20 cellular contexts compared by ENCODE assay signal in the genomic region with DNA sequence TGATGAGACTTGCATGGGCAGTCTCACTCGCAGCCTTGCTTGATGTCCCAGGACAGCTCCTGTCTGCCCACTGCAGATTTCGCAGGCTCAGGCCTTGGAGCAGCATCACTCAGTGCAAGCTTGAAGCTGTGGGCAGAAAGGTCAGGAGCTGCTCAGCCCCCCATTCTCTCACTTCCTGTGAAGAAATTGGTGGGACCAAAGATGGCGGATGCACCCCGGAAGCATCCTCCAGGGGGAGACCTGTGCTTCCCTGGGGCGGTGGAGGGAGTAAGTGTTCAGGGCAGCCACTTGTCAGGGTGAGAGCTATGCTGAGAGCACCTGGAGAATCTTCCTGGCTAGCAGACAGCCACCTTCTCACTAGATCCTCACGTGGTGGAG. TPM values are rescaled to one million over a fixed set of nuclear protein-coding genes. Genes with fewer than 3 reads are reported as not detected.
DNase-seq lines count a peak whose midpoint lies in the region; ATAC-seq and TF ChIP-seq lines count a peak whose summit lies in the region.
"Had no signal": no experiment of that assay in that cellular context is flagged by ENCODE, and none has a peak within 500 bp of the region (broad histone marks: within the 10 kb centered on the region; RNA-seq: fewer than 3 reads in every experiment).

No MANE protein-coding gene starts in this region.

- DNase-seq in activated T-cell treated with anti-CD3 and anti-CD28 coated beads, Interleukin-2, amount 50 U/mL, for 24 hours, result peak; percentile 57
- no peak for DNase-seq in activated T-cell treated with anti-CD3 and anti-CD28 coated beads, Interleukin-2, amount 50 U/mL, for 1 hour
- DNase-seq in activated CD8-positive, alpha-beta T cell treated with anti-CD3 and anti-CD28 coated beads for 36 hours, result peak; percentile 73
- DNase-seq in endodermal cell, result peak; percentile 27
- DNase-seq in stimulated activated naive CD8-positive, alpha-beta T cell treated with anti-CD3 and anti-CD28 coated beads, Interleukin-15, Interleukin-2, amounts not matched to agents 100 U/mL and 50 U/mL, for 24 hours, result peak; percentile 51
- DNase-seq in vagina (ENCODE audit: extremely low spot score in 2 of 2), result no peak
- DNase-seq in NCI-H345 treated with DMSO at 0.1 percent for 48 hours (lab: John Stamatoyannopoulos, UW; ENCODE audit: unreplicated experiment), result no peak
- DNase-seq: ACHN, aorta, foreskin keratinocyte, lower lobe of right lung, naive B cell, NCI-H1417 treated with DMSO at 0.1 percent for 48 hours, NCI-H2171 treated with DMSO at 0.1 percent for 48 hours had no signal

- peak overlapping the region; percentile 52 for H3K4me3 Mint-ChIP-seq in activated T-cell treated with anti-CD3 and anti-CD28 coated beads, Interleukin-2, amount 50 U/mL, for 24 hours
- H3K4me3 Mint-ChIP-seq in activated CD8-positive, alpha-beta T cell treated with anti-CD3 and anti-CD28 coated beads for 36 hours, result peak overlapping the region; percentile 77
- H3K4me3 Mint-ChIP-seq in endodermal cell, result no peak overlapping the region

- H3K9ac ChIP-seq in endodermal cell (ENCODE audit: extremely low read depth, low read length, poor library complexity, severe bottlenecking), result no peak overlapping the region

- H3K27me3 ChIP-seq in endodermal cell (ENCODE audit: control insufficient read depth, insufficient read depth, low read length, poor library complexity, severe bottlenecking), result no peaks in the 10 kb centered on the region
- H3K27me3 ChIP-seq in vagina, result no peaks in the 10 kb centered on the region
- H3K27me3 ChIP-seq: foreskin keratinocyte had no signal

- no peaks in the 10 kb centered on the region for H3K27me3 Mint-ChIP-seq in activated T-cell treated with anti-CD3 and anti-CD28 coated beads, Interleukin-2, amount 50 U/mL, for 24 hours
- no peaks in the 10 kb centered on the region for H3K27me3 Mint-ChIP-seq in activated CD8-positive, alpha-beta T cell treated with anti-CD3 and anti-CD28 coated beads for 36 hours
- no peaks in the 10 kb centered on the region for H3K27me3 Mint-ChIP-seq in endodermal cell (ENCODE audit: insufficient read depth)

- POLR2A ChIA-PET in activated CD8-positive, alpha-beta T cell treated with anti-CD3 and anti-CD28 coated beads for 36 hours (lab: Charles Lee), result interaction anchor here (1.2 to 6.7 kb wide), 7 partner anchors 9 to 119 kb away, joined by 4 to 107 read pairs (median 13); a partner anchor contains a TSS

- H3K27ac ChIP-seq in endodermal cell (ENCODE audit: low read depth, low read length), result no peak overlapping the region
- no peak overlapping the region for H3K27ac ChIP-seq in vagina
- H3K27ac ChIP-seq: foreskin keratinocyte, lower lobe of right lung had no signal

- WGBS in endodermal cell (ENCODE audit: insufficient coverage in 1 of 2, insufficient read length in 1 of 2), 2 experiments, result 95 to 100% methylated on average over 3 to 6 of the region's 6 CpGs

- no peaks in the 10 kb centered on the region for H3K9me3 Mint-ChIP-seq in activated T-cell treated with anti-CD3 and anti-CD28 coated beads, Interleukin-2, amount 50 U/mL, for 24 hours
- H3K9me3 Mint-ChIP-seq in activated CD8-positive, alpha-beta T cell treated with anti-CD3 and anti-CD28 coated beads for 36 hours, result no peaks in the 10 kb centered on the region
- H3K9me3 Mint-ChIP-seq in endodermal cell, result peaks cover 17% of the 10 kb centered on the region
- H3K9me3 Mint-ChIP-seq: naive B cell had no signal

- no peak overlapping the region for H3K4me3 ChIP-seq in endodermal cell (ENCODE audit: low read length)
- H3K4me3 ChIP-seq in vagina, result no peak overlapping the region
- H3K4me3 ChIP-seq: lower lobe of right lung had no signal

- ATAC-seq in activated CD8-positive, alpha-beta T cell treated with anti-CD3 and anti-CD28 coated beads for 36 hours, result peak; percentile 57
- peak; percentile 58 for ATAC-seq in stimulated activated naive CD8-positive, alpha-beta T cell treated with anti-CD3 and anti-CD28 coated beads, Interleukin-15, Interleukin-2, amounts not matched to agents 100 U/mL and 50 U/mL, for 24 hours
- no peak for ATAC-seq in HG02623 (IDR thresholded peaks at IDR 0.05; ENCODE audit: unreplicated experiment)
- ATAC-seq: foreskin keratinocyte, Panc1 had no signal

- no peak for TF ChIP-seq CTCF in activated CD8-positive, alpha-beta T cell treated with anti-CD3 and anti-CD28 coated beads for 36 hours (IDR thresholded peaks at IDR 0.05)
- TF ChIP-seq CTCF in endodermal cell (conservative IDR thresholded peaks at IDR 0.05) (no peak), vagina (IDR thresholded peaks at IDR 0.05) (no peak)

- no peaks in the 10 kb centered on the region for H3K9me3 ChIP-seq in endodermal cell (ENCODE audit: control insufficient read depth, low read length)
- H3K9me3 ChIP-seq in vagina, result no peaks in the 10 kb centered on the region
- H3K9me3 ChIP-seq: lower lobe of right lung had no signal

- intact Hi-C loops in activated CD8-positive, alpha-beta T cell treated with anti-CD3 and anti-CD28 coated beads for 36 hours (cut with micrococcal nuclease), result no loop called here
- intact Hi-C loops in vagina (cut with DNase I), result no loop called here

- peak overlapping the region; percentile 96 for H3K27ac Mint-ChIP-seq in activated T-cell treated with anti-CD3 and anti-CD28 coated beads, Interleukin-2, amount 50 U/mL, for 24 hours
- H3K27ac Mint-ChIP-seq in activated CD8-positive, alpha-beta T cell treated with anti-CD3 and anti-CD28 coated beads for 36 hours, result peak overlapping the region; percentile 98
- no peak overlapping the region for H3K27ac Mint-ChIP-seq in endodermal cell

- H3K36me3 Mint-ChIP-seq in activated T-cell treated with anti-CD3 and anti-CD28 coated beads, Interleukin-2, amount 50 U/mL, for 24 hours (ENCODE audit: low read depth), result peaks cover 7% of the 10 kb centered on the region
- H3K36me3 Mint-ChIP-seq in activated CD8-positive, alpha-beta T cell treated with anti-CD3 and anti-CD28 coated beads for 36 hours (ENCODE audit: low read depth), result peaks cover 3% of the 10 kb centered on the region
- H3K36me3 Mint-ChIP-seq in endodermal cell (ENCODE audit: low read depth), result peaks cover 3% of the 10 kb centered on the region
- H3K36me3 Mint-ChIP-seq: naive B cell had no signal

- H3K36me3 ChIP-seq in endodermal cell (ENCODE audit: control insufficient read depth, insufficient read depth, low read length) (no peaks in the 10 kb centered on the region), vagina (no peaks in the 10 kb centered on the region)

- H3K4me1 ChIP-seq in endodermal cell (ENCODE audit: control insufficient read depth, insufficient read depth, low read length) (no peaks in the 10 kb centered on the region), vagina (no peaks in the 10 kb centered on the region)
- H3K4me1 ChIP-seq: foreskin keratinocyte had no signal

- H3K4me1 Mint-ChIP-seq in activated T-cell treated with anti-CD3 and anti-CD28 coated beads, Interleukin-2, amount 50 U/mL, for 24 hours (ENCODE audit: low read depth), result peaks cover 49% of the 10 kb centered on the region
- peaks cover 49% of the 10 kb centered on the region for H3K4me1 Mint-ChIP-seq in activated CD8-positive, alpha-beta T cell treated with anti-CD3 and anti-CD28 coated beads for 36 hours (ENCODE audit: low read depth)
- peaks cover 20% of the 10 kb centered on the region for H3K4me1 Mint-ChIP-seq in endodermal cell

- CTCF ChIA-PET in activated CD8-positive, alpha-beta T cell treated with anti-CD3 and anti-CD28 coated beads for 36 hours (lab: Charles Lee), result interaction anchor here (0.8 to 4.5 kb wide), 8 partner anchors 8 to 87 kb away, joined by 3 to 25 read pairs (median 4); a partner anchor contains a TSS

- no peak for TF ChIP-seq POLR2A in vagina (IDR thresholded peaks at IDR 0.05)

RNA-seq across cellular contexts. Expression of a gene that starts 11.3 kb away (rescaled TPM):
- under 1 TPM in 1 of 2 experiments, not detected in 1; 0.38 TPM for total RNA-seq in activated CD8-positive, alpha-beta T cell treated with anti-CD3 and anti-CD28 coated beads for 36 hours
- total RNA-seq in endodermal cell (not detected), vagina (not detected)
- polyA plus RNA-seq in endodermal cell (2013, experiment 1 of 2), result not detected
- not detected for polyA plus RNA-seq in endodermal cell (2013, experiment 2 of 2)
- total RNA-seq: aorta, cerebellum, endothelial cell of umbilical vein, foreskin keratinocyte, pulmonary artery endothelial cell, subcutaneous adipose tissue had no signal

RNA-seq across cellular contexts. Expression of a gene that starts 15.3 kb away (rescaled TPM):
- total RNA-seq in activated CD8-positive, alpha-beta T cell treated with anti-CD3 and anti-CD28 coated beads for 36 hours, result 10 to 100 TPM; 24.1 to 26.2 TPM
- total RNA-seq in endodermal cell (under 1 TPM in 1 of 2 donors, not detected in 1; 0.58 TPM), vagina (43.5 TPM)
- not detected for polyA plus RNA-seq in endodermal cell (2013, experiment 1 of 2)
- not detected for polyA plus RNA-seq in endodermal cell (2013, experiment 2 of 2)

RNA-seq across cellular contexts. Expression of a gene that starts 46.0 kb away (rescaled TPM):
- not detected for total RNA-seq in activated CD8-positive, alpha-beta T cell treated with anti-CD3 and anti-CD28 coated beads for 36 hours
- 10 to 100 TPM in 1 of 2 donors, 1 to 10 TPM in 1; 6.7 to 15.9 TPM for total RNA-seq in endodermal cell
- 0.50 TPM for polyA plus RNA-seq in endodermal cell (2013, experiment 1 of 2)
- polyA plus RNA-seq in endodermal cell (2013, experiment 2 of 2), result 0.62 TPM
- 2.7 TPM for total RNA-seq in vagina
- total RNA-seq: cerebellum, endothelial cell of umbilical vein, foreskin keratinocyte, pulmonary artery endothelial cell had no signal
- polyA plus RNA-seq: aorta, endothelial cell of umbilical vein, foreskin keratinocyte had no signal

Comparison
In these comparisons a context has a peak if more than half of its experiments do, and no peak if none do; other contexts are left out.
1. DNase-seq: peak in activated T-cell treated with anti-CD3 and anti-CD28 coated beads, Interleukin-2, amount 50 U/mL, for 24 hours (single experiment), activated CD8-positive, alpha-beta T cell treated with anti-CD3 and anti-CD28 coated beads for 36 hours (single experiment), endodermal cell (single experiment) and stimulated activated naive CD8-positive, alpha-beta T cell treated with anti-CD3 and anti-CD28 coated beads, Interleukin-15, Interleukin-2, amounts not matched to agents 100 U/mL and 50 U/mL, for 24 hours (single experiment); none in activated T-cell treated with anti-CD3 and anti-CD28 coated beads, Interleukin-2, amount 50 U/mL, for 1 hour (single experiment), vagina (0 of 2) and NCI-H345 treated with DMSO at 0.1 percent for 48 hours (single experiment).
2. RNA of a gene that starts 15.3 kb away (total RNA-seq): 43.5 TPM in vagina (single experiment) and 24.1 to 26.2 TPM in activated CD8-positive, alpha-beta T cell treated with anti-CD3 and anti-CD28 coated beads for 36 hours; 0.58 TPM in endodermal cell; every median in the first group is over 10 times any median in the second.